24 cellular contexts compared by ENCODE assay signal in the genomic region with DNA sequence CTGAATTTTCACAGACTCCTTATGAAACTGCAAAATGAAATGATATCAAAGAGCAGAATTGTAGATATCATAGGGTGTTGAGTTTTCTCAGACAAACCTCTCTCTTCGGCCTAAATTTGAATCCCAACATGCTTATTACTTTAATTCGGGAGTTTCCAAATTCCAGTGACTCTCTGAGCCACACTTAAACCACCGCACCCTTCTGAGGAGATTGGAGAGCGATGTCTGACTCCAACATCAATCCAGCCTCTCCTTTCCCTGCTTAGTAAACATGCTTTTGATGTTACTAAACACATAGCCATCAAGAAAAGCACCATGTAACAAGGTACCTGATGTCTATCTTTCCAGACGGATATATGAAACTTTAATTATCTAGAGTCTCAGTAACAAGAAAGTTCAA.
"Had no signal": no experiment of that assay in that cellular context is flagged by ENCODE, and none has a peak within 500 bp of the region (broad histone marks: within the 10 kb centered on the region; RNA-seq: fewer than 3 reads in every experiment).

No MANE protein-coding gene starts in this region.

- H3K9me3 ChIP-seq: breast epithelium, esophagus muscularis mucosa, neutrophil, pancreas, psoas muscle, tibial artery, uterus had no signal

- DNase-seq: activated B cell treated with CpG ODN at 0.5 μM for 24 hours; activated CD4-positive, alpha-beta T cell treated with anti-CD3 and anti-CD28 coated beads for 36 hours; activated CD4-positive, alpha-beta T cell treated with anti-CD3 and anti-CD28 coated beads, Interleukin-2, amount 50 U/mL, for 48 hours; activated CD8-positive, alpha-beta memory T cell treated with anti-CD3 and anti-CD28 coated beads, Interleukin-2, amount 50 U/mL, for 48 hours; activated naive CD4-positive, alpha-beta T cell; activated T-cell treated with anti-CD3 and anti-CD28 coated beads, Interleukin-2, amount 50 U/mL, for 4 hours; heart left ventricle; natural killer cell; pancreas; psoas muscle; right cardiac atrium; stimulated activated CD4-positive, alpha-beta T cell treated with anti-CD3 and anti-CD28 coated beads, Interleukin-12 subunit alpha, Interleukin-12 subunit beta, amount 100 ng/mL, for 4 hours; stimulated activated CD4-positive, alpha-beta T cell treated with anti-CD3 and anti-CD28 coated beads, Interleukin-4, amount 100 ng/mL, for 4 hours; stimulated activated naive CD8-positive, alpha-beta T cell treated with anti-CD3 and anti-CD28 coated beads, Interleukin-15, Interleukin-2, amounts not matched to agents 100 U/mL and 50 U/mL, for 24 hours; substantia nigra; tibial artery; uterus had no signal

- H3K4me1 Mint-ChIP-seq: activated B cell treated with CpG ODN at 0.5 μM for 24 hours; activated CD4-positive, alpha-beta T cell treated with anti-CD3 and anti-CD28 coated beads for 36 hours; natural killer cell had no signal

- H3K27me3 Mint-ChIP-seq: activated B cell treated with CpG ODN at 0.5 μM for 24 hours; activated CD4-positive, alpha-beta T cell treated with anti-CD3 and anti-CD28 coated beads for 36 hours; activated naive CD8-positive, alpha-beta T cell had no signal

- H3K9me3 Mint-ChIP-seq: activated B cell treated with CpG ODN at 0.5 μM for 24 hours; activated T-cell treated with anti-CD3 and anti-CD28 coated beads, Interleukin-2, amount 50 U/mL, for 4 hours; activated T-helper 2 cell treated with anti-CD3 and anti-CD28 coated beads, Interferon-gamma antibody, Interleukin-2, Interleukin-4, amounts not matched to agents 10 μg/mL and 5 μg/mL and 100 μg/mL, durations not matched to agents 14 hours and 24 hours and 36 hours; natural killer cell; T-helper 2 cell treated with Interferon-gamma antibody and Interleukin-4, amounts not matched to agents 5 μg/mL and 100 μg/mL, for 36 hours had no signal

- H3K4me1 ChIP-seq: psoas muscle had no signal

- H3K27ac Mint-ChIP-seq: activated B cell treated with CpG ODN at 0.5 μM for 24 hours; activated CD4-positive, alpha-beta T cell treated with anti-CD3 and anti-CD28 coated beads for 36 hours; activated naive CD8-positive, alpha-beta T cell; activated T-helper 2 cell treated with anti-CD3 and anti-CD28 coated beads, Interferon-gamma antibody, Interleukin-2, Interleukin-4, amounts not matched to agents 10 μg/mL and 5 μg/mL and 100 μg/mL, durations not matched to agents 14 hours and 24 hours and 36 hours; natural killer cell; T-helper 2 cell treated with Interferon-gamma antibody and Interleukin-4, amounts not matched to agents 5 μg/mL and 100 μg/mL, for 36 hours had no signal

- H3K4me3 ChIP-seq: breast epithelium, coronary artery, esophagus muscularis mucosa, heart left ventricle, pancreas, psoas muscle, tibial artery, uterus had no signal

- H3K27ac ChIP-seq: coronary artery, esophagus muscularis mucosa, heart left ventricle, neutrophil, pancreas, psoas muscle, tibial artery, uterus had no signal

- H3K36me3 ChIP-seq: breast epithelium, esophagus muscularis mucosa, heart left ventricle, neutrophil, pancreas, tibial artery, uterus had no signal

- ATAC-seq: activated CD4-positive, alpha-beta T cell treated with anti-CD3 and anti-CD28 coated beads for 36 hours; activated T-cell treated with anti-CD3 and anti-CD28 coated beads, Interleukin-2, amount 50 U/mL, for 4 hours; heart left ventricle; natural killer cell; pancreas; psoas muscle; stimulated activated naive CD8-positive, alpha-beta T cell treated with anti-CD3 and anti-CD28 coated beads, Interleukin-15, Interleukin-2, amounts not matched to agents 100 U/mL and 50 U/mL, for 24 hours had no signal

- H3K4me3 Mint-ChIP-seq: activated B cell treated with CpG ODN at 0.5 μM for 24 hours; activated CD4-positive, alpha-beta T cell treated with anti-CD3 and anti-CD28 coated beads for 36 hours; activated naive CD8-positive, alpha-beta T cell; activated T-cell treated with anti-CD3 and anti-CD28 coated beads, Interleukin-2, amount 50 U/mL, for 4 hours; natural killer cell; T-helper 2 cell treated with Interferon-gamma antibody and Interleukin-4, amounts not matched to agents 5 μg/mL and 100 μg/mL, for 36 hours had no signal

- H3K36me3 Mint-ChIP-seq: activated naive CD8-positive, alpha-beta T cell; natural killer cell had no signal

- H3K27me3 ChIP-seq: breast epithelium, esophagus muscularis mucosa, heart left ventricle, neutrophil, pancreas, tibial artery, uterus had no signal
